ENCODE assay signal across 10 cellular contexts in the genomic region with DNA sequence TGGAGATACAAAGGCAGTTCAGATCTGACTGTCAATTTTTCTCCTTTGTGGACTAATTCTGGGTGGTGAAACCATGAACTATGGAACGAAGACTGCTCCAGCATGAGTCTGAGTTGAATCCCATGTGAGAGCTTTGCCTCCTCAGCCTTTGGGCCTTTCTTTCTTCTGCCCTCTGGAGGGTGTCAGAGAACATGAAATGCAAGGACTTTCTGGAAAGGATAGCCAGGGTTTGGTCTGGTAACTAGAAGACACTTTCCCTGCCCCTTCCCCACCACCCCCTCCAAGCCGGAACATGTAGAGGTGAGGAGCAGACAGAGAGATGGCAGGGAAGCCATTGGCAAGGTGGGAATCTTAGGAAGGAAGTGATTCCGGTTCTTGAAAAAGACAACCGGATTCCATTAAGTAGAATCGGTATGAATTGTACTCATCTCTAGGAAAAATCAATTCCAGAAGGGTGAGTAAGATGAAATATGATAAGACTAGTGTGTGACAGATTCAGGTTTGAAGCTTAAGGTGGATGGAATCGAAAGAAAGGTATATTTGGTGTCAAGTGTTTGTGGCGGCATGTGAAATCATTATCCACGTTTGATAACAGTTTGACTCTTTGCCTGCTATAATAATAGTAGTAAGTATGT. TPM values are rescaled to one million over a fixed set of nuclear protein-coding genes. Genes with fewer than 3 reads are reported as not detected.
DNase-seq lines count a peak whose midpoint lies in the region; ATAC-seq and TF ChIP-seq lines count a peak whose summit lies in the region.
"Had no signal": no experiment of that assay in that cellular context is flagged by ENCODE, and none has a peak within 500 bp of the region (broad histone marks: within the 10 kb centered on the region; RNA-seq: fewer than 3 reads in every experiment).

No MANE protein-coding gene starts in this region.

- H3K27me3 ChIP-seq in lung (ENCODE audit: control insufficient read depth, insufficient read depth) = no peaks in the 10 kb centered on the region
- no peaks in the 10 kb centered on the region for H3K27me3 ChIP-seq in naive thymus-derived CD4-positive, alpha-beta T cell (ENCODE audit: control insufficient read depth in 2 of 2, insufficient read depth in 2 of 2, low read length in 2 of 2)

- no peaks in the 10 kb centered on the region for H3K9me3 Mint-ChIP-seq in activated T-helper 17 cell treated with anti-CD3 and anti-CD28 coated beads, Interleukin-2, amount 50 U/mL, for 72 hours
- H3K9me3 Mint-ChIP-seq in naive thymus-derived CD4-positive, alpha-beta T cell = no peaks in the 10 kb centered on the region
- H3K9me3 Mint-ChIP-seq: dendritic cell treated with granulocyte-macrophage colony-stimulating factor and Interleukin-4, amounts not matched to agents 40 ng/mL and 50 ng/mL, for 4 days had no signal

- no peak overlapping the region for H3K4me3 ChIP-seq in AG10803 (ENCODE audit: low read length)
- no peak overlapping the region for H3K4me3 ChIP-seq in lung
- no peak overlapping the region for H3K4me3 ChIP-seq in naive thymus-derived CD4-positive, alpha-beta T cell (ENCODE audit: low read length)

- CTCF ChIA-PET in naive thymus-derived CD4-positive, alpha-beta T cell (lab: Charles Lee) = interaction anchor here (0.8 to 2.3 kb wide), 2 partner anchors 32 to 138 kb away, joined by 3 to 8 read pairs; no protein-coding TSS in a partner anchor

- no peak overlapping the region for H3K4me3 Mint-ChIP-seq in activated T-helper 17 cell treated with anti-CD3 and anti-CD28 coated beads, Interleukin-2, amount 50 U/mL, for 72 hours
- H3K4me3 Mint-ChIP-seq in naive thymus-derived CD4-positive, alpha-beta T cell = no peak overlapping the region
- H3K4me3 Mint-ChIP-seq: dendritic cell treated with granulocyte-macrophage colony-stimulating factor and Interleukin-4, amounts not matched to agents 40 ng/mL and 50 ng/mL, for 4 days had no signal

- TF ChIP-seq CTCF in AG10803 (conservative IDR thresholded peaks at IDR 0.05; ENCODE audit: low read length) (peak; percentile 62), lung (IDR thresholded peaks at IDR 0.05; ENCODE audit: control extremely low read depth, extremely low read depth) (no peak)

- no peaks in the 10 kb centered on the region for H3K36me3 ChIP-seq in lung (ENCODE audit: control insufficient read depth in 2 of 2, insufficient read depth in 2 of 2, low read length in 2 of 2)
- H3K36me3 ChIP-seq in naive thymus-derived CD4-positive, alpha-beta T cell (ENCODE audit: control insufficient read depth in 2 of 3, insufficient read depth in 3 of 3, low read length in 3 of 3) = no peaks in the 10 kb centered on the region

- POLR2A ChIA-PET in naive thymus-derived CD4-positive, alpha-beta T cell (lab: Charles Lee) = interaction anchor here (0.8 kb wide), 1 partner anchor 138 kb away, joined by 3 read pairs; no protein-coding TSS in a partner anchor

- H3K36me3 Mint-ChIP-seq in activated T-helper 17 cell treated with anti-CD3 and anti-CD28 coated beads, Interleukin-2, amount 50 U/mL, for 72 hours (ENCODE audit: low read depth) = no peaks in the 10 kb centered on the region
- no peaks in the 10 kb centered on the region for H3K36me3 Mint-ChIP-seq in naive thymus-derived CD4-positive, alpha-beta T cell

- 64 to 71% methylated on average over 8 of the region's 8 CpGs for WGBS in lung, 2 donors

- ATAC-seq in lung (ENCODE audit: insufficient read depth, low FRiP score) (peak; percentile 31), GM18502 (IDR thresholded peaks at IDR 0.05; ENCODE audit: poor library complexity, unreplicated experiment) (no peak)
- no peak for ATAC-seq in activated T-helper 17 cell treated with anti-CD3 and anti-CD28 coated beads, Interleukin-2, amount 50 U/mL, for 72 hours (replicated peaks)
- ATAC-seq in naive thymus-derived CD4-positive, alpha-beta T cell = no peak

- H3K9me3 ChIP-seq in lung (ENCODE audit: control insufficient read depth in 2 of 2, insufficient read depth in 1 of 2, low read length in 1 of 2) = no peaks in the 10 kb centered on the region
- H3K9me3 ChIP-seq in naive thymus-derived CD4-positive, alpha-beta T cell (ENCODE audit: control insufficient read depth in 2 of 3, low read length in 3 of 3) = no peaks in the 10 kb centered on the region

- no peak overlapping the region for H3K27ac Mint-ChIP-seq in activated T-helper 17 cell treated with anti-CD3 and anti-CD28 coated beads, Interleukin-2, amount 50 U/mL, for 72 hours
- H3K27ac Mint-ChIP-seq in naive thymus-derived CD4-positive, alpha-beta T cell = no peak overlapping the region
- H3K27ac Mint-ChIP-seq: dendritic cell treated with granulocyte-macrophage colony-stimulating factor and Interleukin-4, amounts not matched to agents 40 ng/mL and 50 ng/mL, for 4 days had no signal

- H3K27me3 Mint-ChIP-seq in activated T-helper 17 cell treated with anti-CD3 and anti-CD28 coated beads, Interleukin-2, amount 50 U/mL, for 72 hours = no peaks in the 10 kb centered on the region
- no peaks in the 10 kb centered on the region for H3K27me3 Mint-ChIP-seq in naive thymus-derived CD4-positive, alpha-beta T cell
- H3K27me3 Mint-ChIP-seq: dendritic cell treated with granulocyte-macrophage colony-stimulating factor and Interleukin-4, amounts not matched to agents 40 ng/mL and 50 ng/mL, for 4 days had no signal

- peaks cover 3 to 5% of the 10 kb centered on the region in 2 donors for H3K4me1 ChIP-seq in lung (ENCODE audit: control insufficient read depth in 2 of 2, insufficient read depth in 2 of 2, low read length in 2 of 2)
- H3K4me1 ChIP-seq in naive thymus-derived CD4-positive, alpha-beta T cell (ENCODE audit: control insufficient read depth in 2 of 2, insufficient read depth in 2 of 2, low read length in 2 of 2) = no peaks in the 10 kb centered on the region

- H3K4me1 Mint-ChIP-seq in activated T-helper 17 cell treated with anti-CD3 and anti-CD28 coated beads, Interleukin-2, amount 50 U/mL, for 72 hours = no peaks in the 10 kb centered on the region
- peaks cover 0 to 13% (median 4%) of the 10 kb centered on the region in 7 donors for H3K4me1 Mint-ChIP-seq in naive thymus-derived CD4-positive, alpha-beta T cell

- peak overlapping the region in 1 of 2 donors; percentile 45 for H3K27ac ChIP-seq in lung (ENCODE audit: low read depth in 1 of 2, low read length in 1 of 2)
- H3K27ac ChIP-seq in naive thymus-derived CD4-positive, alpha-beta T cell (ENCODE audit: low read depth, low read length) = no peak overlapping the region

- intact Hi-C loops in naive thymus-derived CD4-positive, alpha-beta T cell (cut with micrococcal nuclease) = loop anchor here in 1 of 2 donors (1.0 to 2.0 kb wide), 3 partner anchors 34 to 102 kb away; no protein-coding TSS in a partner anchor

- peak; percentile 60 for DNase-seq in AG10803 (ENCODE audit: low read depth)
- DNase-seq in Kasumi-1 (lab: John Stamatoyannopoulos, UW) = peak; percentile 11 to 50
- peak; percentile 38 for DNase-seq in dedifferentiated amniotic fluid mesenchymal stem cell (ENCODE audit: extremely low spot score)
- no peak for DNase-seq in lung (ENCODE audit: low spot score)
- DNase-seq in NCI-H2171 (lab: John Stamatoyannopoulos, UW) = no peak
- no peak for DNase-seq in naive thymus-derived CD4-positive, alpha-beta T cell
- DNase-seq: NCI-H1105 had no signal

RNA-seq across cellular contexts. Expression of a gene that starts 19.0 kb away (rescaled TPM):
- 100 to 1,000 TPM; 210 to 313 TPM for total RNA-seq in lung
- polyA plus RNA-seq in lung = 10 to 100 TPM; 49.6 to 90.5 TPM
- 10 to 100 TPM; 19.0 to 27.5 TPM for total RNA-seq in activated T-helper 17 cell treated with anti-CD3 and anti-CD28 coated beads, Interleukin-2, amount 50 U/mL, for 72 hours
- 10 to 100 TPM; 14.9 to 26.4 (median 22.4) TPM for total RNA-seq in naive thymus-derived CD4-positive, alpha-beta T cell
- polyA plus RNA-seq in naive thymus-derived CD4-positive, alpha-beta T cell = 10 to 100 TPM; 35.4 to 40.0 TPM

Comparison
In these comparisons a context has a peak if more than half of its experiments do, and no peak if none do; other contexts are left out.
1. DNase-seq: peak in AG10803 (single experiment), Kasumi-1 (2 of 2) and dedifferentiated amniotic fluid mesenchymal stem cell (single experiment); none in lung (single experiment), NCI-H2171 (single experiment) and naive thymus-derived CD4-positive, alpha-beta T cell (0 of 9).
2. RNA of a gene that starts 19.0 kb away (total RNA-seq): 210 to 313 TPM in lung; 19.0 to 27.5 TPM in activated T-helper 17 cell treated with anti-CD3 and anti-CD28 coated beads, Interleukin-2, amount 50 U/mL, for 72 hours and 14.9 to 26.4 TPM in naive thymus-derived CD4-positive, alpha-beta T cell; every median in the first group is over 4 times any median in the second.